In genomic region chr2:128941676-128942075, GRCh38 we compare ENCODE assay signal across 12 cellular contexts.
"Had no signal": no experiment of that assay in that cellular context is flagged by ENCODE, and none has a peak within 500 bp of the region (broad histone marks: within the 10 kb centered on the region; RNA-seq: fewer than 3 reads in every experiment).

No MANE protein-coding gene starts in this region.

- H3K36me3 ChIP-seq: esophagus squamous epithelium, right lobe of liver had no signal

- H3K27me3 ChIP-seq: esophagus squamous epithelium, right lobe of liver had no signal

- H3K4me3 ChIP-seq: esophagus squamous epithelium, mucosa of descending colon, right lobe of liver had no signal

- ATAC-seq: mucosa of descending colon, right lobe of liver had no signal

- H3K4me1 ChIP-seq: right lobe of liver had no signal

- H3K9me3 ChIP-seq: esophagus squamous epithelium, mucosa of descending colon, right lobe of liver had no signal

- DNase-seq: activated B cell treated with CpG ODN at 0.5 μM for 24 hours; activated CD4-positive, alpha-beta memory T cell treated with anti-CD3 and anti-CD28 coated beads for 36 hours; activated CD4-positive, alpha-beta T cell treated with anti-CD3 and anti-CD28 coated beads for 4 hours; activated T-cell treated with anti-CD3 and anti-CD28 coated beads for 4 hours; effector memory CD4-positive, alpha-beta T cell; esophagus squamous epithelium; mucosa of descending colon; naive B cell; right lobe of liver; small intestine; stimulated activated CD4-positive, alpha-beta T cell treated with anti-CD3 and anti-CD28 coated beads, Interleukin-15, amount 100 ng/mL, for 24 hours; stimulated activated CD4-positive, alpha-beta T cell treated with anti-CD3 and anti-CD28 coated beads, Interleukin-2, amount 100 ng/mL, for 48 hours had no signal
